In genomic region chr14:101828038-101828437, GRCh38 we compare ENCODE assay signal across 9 cellular contexts.
A peak's percentile ranks its signal among the peaks of the same experiment; 100 is the strongest.
DNase-seq lines count a peak whose midpoint lies in the region; ATAC-seq lines count a peak whose summit lies in the region.
"Had no signal": no experiment of that assay in that cellular context is flagged by ENCODE, and none has a peak within 500 bp of the region (broad histone marks: within the 10 kb centered on the region; RNA-seq: fewer than 3 reads in every experiment).

No MANE protein-coding gene starts in this region.

- DNase-seq in T-helper 1 cell (no peak), COLO829 (ENCODE audit: low spot score) (no peak), epidermal melanocyte (ENCODE audit: insufficient read length, low spot score) (no peak)
- DNase-seq in central memory CD8-positive, alpha-beta T cell (ENCODE audit: low spot score in 2 of 2), result no peak
- no peak for DNase-seq in natural killer cell treated with Interleukin-12 subunit alpha and Interleukin-12 subunit beta and Interleukin-15 and Interleukin-18, amount 100 ng/mL, for 72 hours (ENCODE audit: low spot score)
- DNase-seq: DND-41 had no signal

- no peak for ATAC-seq in central memory CD8-positive, alpha-beta T cell (replicated peaks; ENCODE audit: extremely low read depth, poor library complexity, severe bottlenecking)
- ATAC-seq in natural killer cell treated with Interleukin-12 subunit alpha and Interleukin-12 subunit beta and Interleukin-15 and Interleukin-18, amount 100 ng/mL, for 72 hours, result no peak
- ATAC-seq in HG02870 (IDR thresholded peaks at IDR 0.05; ENCODE audit: unreplicated experiment), result no peak

- peak overlapping the region; percentile 33 for H3K4me3 Mint-ChIP-seq in T-helper 1 cell treated with Interleukin-12 subunit alpha and Interleukin-12 subunit beta and Interleukin-4 antibody, amounts not matched to agents 30 μg/mL and 1 μg/mL, for 36 hours
- H3K4me3 Mint-ChIP-seq in IgD-negative memory B cell, result peak overlapping the region in 3 of 4 donors; percentile 14 to 57 (median 33)
- peak overlapping the region; percentile 89 for H3K4me3 Mint-ChIP-seq in central memory CD8-positive, alpha-beta T cell
- peak overlapping the region; percentile 40 for H3K4me3 Mint-ChIP-seq in natural killer cell treated with Interleukin-12 subunit alpha and Interleukin-12 subunit beta and Interleukin-15 and Interleukin-18, amount 100 ng/mL, for 72 hours

- no peak overlapping the region for H3K27ac Mint-ChIP-seq in T-helper 1 cell treated with Interleukin-12 subunit alpha and Interleukin-12 subunit beta and Interleukin-4 antibody, amounts not matched to agents 30 μg/mL and 1 μg/mL, for 36 hours
- H3K27ac Mint-ChIP-seq in IgD-negative memory B cell, result peak overlapping the region; percentile 64 to 99 (median 87)
- peak overlapping the region; percentile 98 for H3K27ac Mint-ChIP-seq in central memory CD8-positive, alpha-beta T cell (ENCODE audit: low read depth)
- peak overlapping the region; percentile 95 to 96 for H3K27ac Mint-ChIP-seq in natural killer cell treated with Interleukin-12 subunit alpha and Interleukin-12 subunit beta and Interleukin-15 and Interleukin-18, amount 100 ng/mL, for 72 hours

- H3K27me3 Mint-ChIP-seq in T-helper 1 cell treated with Interleukin-12 subunit alpha and Interleukin-12 subunit beta and Interleukin-4 antibody, amounts not matched to agents 30 μg/mL and 1 μg/mL, for 36 hours (ENCODE audit: low read depth), result no peaks in the 10 kb centered on the region
- H3K27me3 Mint-ChIP-seq in IgD-negative memory B cell, result peaks cover 5% of the 10 kb centered on the region
- H3K27me3 Mint-ChIP-seq in central memory CD8-positive, alpha-beta T cell, result no peaks in the 10 kb centered on the region
- no peaks in the 10 kb centered on the region for H3K27me3 Mint-ChIP-seq in natural killer cell treated with Interleukin-12 subunit alpha and Interleukin-12 subunit beta and Interleukin-15 and Interleukin-18, amount 100 ng/mL, for 72 hours

- H3K36me3 Mint-ChIP-seq in T-helper 1 cell treated with Interleukin-12 subunit alpha and Interleukin-12 subunit beta and Interleukin-4 antibody, amounts not matched to agents 30 μg/mL and 1 μg/mL, for 36 hours (ENCODE audit: low read depth), result peaks cover 61% of the 10 kb centered on the region
- no peaks in the 10 kb centered on the region for H3K36me3 Mint-ChIP-seq in IgD-negative memory B cell
- peaks cover 93% of the 10 kb centered on the region for H3K36me3 Mint-ChIP-seq in central memory CD8-positive, alpha-beta T cell (ENCODE audit: insufficient read depth)
- peaks cover 7% of the 10 kb centered on the region for H3K36me3 Mint-ChIP-seq in natural killer cell treated with Interleukin-12 subunit alpha and Interleukin-12 subunit beta and Interleukin-15 and Interleukin-18, amount 100 ng/mL, for 72 hours

- no peaks in the 10 kb centered on the region for H3K9me3 Mint-ChIP-seq in T-helper 1 cell treated with Interleukin-12 subunit alpha and Interleukin-12 subunit beta and Interleukin-4 antibody, amounts not matched to agents 30 μg/mL and 1 μg/mL, for 36 hours
- H3K9me3 Mint-ChIP-seq in IgD-negative memory B cell, result no peaks in the 10 kb centered on the region
- H3K9me3 Mint-ChIP-seq in central memory CD8-positive, alpha-beta T cell, result no peaks in the 10 kb centered on the region
- no peaks in the 10 kb centered on the region for H3K9me3 Mint-ChIP-seq in natural killer cell treated with Interleukin-12 subunit alpha and Interleukin-12 subunit beta and Interleukin-15 and Interleukin-18, amount 100 ng/mL, for 72 hours

- H3K4me1 Mint-ChIP-seq in T-helper 1 cell treated with Interleukin-12 subunit alpha and Interleukin-12 subunit beta and Interleukin-4 antibody, amounts not matched to agents 30 μg/mL and 1 μg/mL, for 36 hours (ENCODE audit: low read depth), result peaks cover 62% of the 10 kb centered on the region
- H3K4me1 Mint-ChIP-seq in IgD-negative memory B cell, result peaks cover 34 to 59% (median 57%) of the 10 kb centered on the region in 3 donors
- H3K4me1 Mint-ChIP-seq in central memory CD8-positive, alpha-beta T cell, result peaks cover 86% of the 10 kb centered on the region
- peaks cover 63 to 82% of the 10 kb centered on the region in 2 donors for H3K4me1 Mint-ChIP-seq in natural killer cell treated with Interleukin-12 subunit alpha and Interleukin-12 subunit beta and Interleukin-15 and Interleukin-18, amount 100 ng/mL, for 72 hours (ENCODE audit: low read depth in 2 of 2)

Comparison
In these comparisons a context has a peak if more than half of its experiments do, and no peak if none do; other contexts are left out.
1. H3K4me3 Mint-ChIP-seq: peak in every context shown above with its lines; median percentile 89 in central memory CD8-positive, alpha-beta T cell; 40 in natural killer cell treated with Interleukin-12 subunit alpha and Interleukin-12 subunit beta and Interleukin-15 and Interleukin-18, amount 100 ng/mL, for 72 hours; 33 in T-helper 1 cell treated with Interleukin-12 subunit alpha and Interleukin-12 subunit beta and Interleukin-4 antibody, amounts not matched to agents 30 μg/mL and 1 μg/mL, for 36 hours; 33 in IgD-negative memory B cell.